In the genomic region with DNA sequence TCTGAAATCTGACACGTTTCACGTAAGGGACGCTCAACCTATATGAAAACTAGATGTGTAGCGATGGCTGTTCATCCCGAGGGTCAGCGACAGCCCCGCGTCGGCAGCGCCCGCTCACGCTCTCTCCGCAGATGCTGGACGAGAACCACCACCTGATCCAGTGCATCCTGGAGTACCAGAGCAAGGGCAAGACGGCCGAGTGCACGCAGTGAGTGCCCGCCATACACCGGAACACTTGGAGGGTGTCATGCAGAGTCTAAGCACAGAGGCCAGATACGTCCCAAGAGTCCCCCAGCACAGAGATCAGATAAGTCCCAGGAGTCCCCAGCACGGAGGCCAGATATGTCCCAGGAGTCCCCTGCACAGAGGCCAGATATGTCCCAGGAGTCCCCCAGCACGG, we compare ENCODE assay signal across 22 cellular contexts.
"Had no signal": no experiment of that assay in that cellular context is flagged by ENCODE, and none has a peak within 500 bp of the region (broad histone marks: within the 10 kb centered on the region; RNA-seq: fewer than 3 reads in every experiment).

No MANE protein-coding gene starts in this region.

- H3K9ac ChIP-seq: parathyroid adenoma had no signal

- H3K4me2 ChIP-seq: hepatocyte, smooth muscle cell had no signal

- H3K9me3 ChIP-seq: gastrocnemius medialis, heart left ventricle, neutrophil, testis, tibial artery had no signal

- H3K27ac ChIP-seq: dorsolateral prefrontal cortex, gastrocnemius medialis, heart left ventricle, hepatocyte, neutrophil, parathyroid adenoma, testis, tibial artery had no signal

- FAIRE-seq: colon, kidney had no signal

- H3K27me3 ChIP-seq: dorsolateral prefrontal cortex, gastrocnemius medialis, heart left ventricle, hepatocyte, neutrophil, testis, tibial artery had no signal

- ATAC-seq: esophagus mucosa; gastrocnemius medialis; heart left ventricle; natural killer cell; sciatic nerve; stimulated activated effector memory CD8-positive, alpha-beta T cell treated with anti-CD3 and anti-CD28 coated beads, Interleukin-12 subunit alpha, Interleukin-12 subunit beta, amount 100 ng/mL, for 72 hours had no signal

- H2AFZ ChIP-seq: hepatocyte, parathyroid adenoma had no signal

- DNase-seq: dorsolateral prefrontal cortex; effector CD4-positive, alpha-beta T cell; foreskin fibroblast; gastrocnemius medialis; kidney; natural killer cell; stimulated activated CD4-positive, alpha-beta T cell treated with anti-CD3 and anti-CD28 coated beads, Interleukin-12 subunit alpha, Interleukin-12 subunit beta, amount 100 ng/mL, for 4 hours; stimulated activated CD4-positive, alpha-beta T cell treated with anti-CD3 and anti-CD28 coated beads, Interleukin-1b, Interleukin-23, amount 100 ng/mL, for 48 hours; stimulated activated CD4-positive, alpha-beta T cell treated with anti-CD3 and anti-CD28 coated beads, Interleukin-4, amount 100 ng/mL, for 24 hours; stimulated activated naive CD4-positive, alpha-beta T cell treated with Interleukin-2 at 50 U/mL for 16 hours; testis; tibial artery had no signal

- H3K4me3 ChIP-seq: dorsolateral prefrontal cortex, gastrocnemius medialis, heart left ventricle, hepatocyte, lung, smooth muscle cell, testis, tibial artery had no signal
